In genomic region chr9:60546406-60546805, GRCh38 we compare ENCODE assay signal across 24 cellular contexts.
"Had no signal": no experiment of that assay in that cellular context is flagged by ENCODE, and none has a peak within 500 bp of the region (broad histone marks: within the 10 kb centered on the region; RNA-seq: fewer than 3 reads in every experiment).

No MANE protein-coding gene starts in this region.

- H3K9me3 ChIP-seq: colonic mucosa, neutrophil, prostate gland, uterus had no signal

- FAIRE-seq: endothelial cell of umbilical vein had no signal

- DNase-seq: colonic mucosa; dermis blood vessel endothelial cell; effector memory CD4-positive, alpha-beta T cell; foreskin keratinocyte; left cardiac atrium; lower lobe of right lung; natural killer cell; sigmoid colon; stimulated activated CD4-positive, alpha-beta T cell treated with anti-CD3 and anti-CD28 coated beads, Interleukin-4, amount 100 ng/mL, for 4 hours; stimulated activated naive B cell treated with anti-CD40 and anti-IgM and Interleukin-4, amounts not matched to agents 10 μg/mL and 1 μg/mL and 100 μg/mL, for 72 hours; stimulated activated naive CD8-positive, alpha-beta T cell treated with anti-CD3 and anti-CD28 coated beads, Interleukin-15, amount 100 ng/mL, for 72 hours; transverse colon; uterus had no signal

- H3K36me3 ChIP-seq: colonic mucosa, esophagus muscularis mucosa, gastroesophageal sphincter, heart left ventricle, left lung, lower lobe of right lung, neutrophil, prostate gland, right atrium auricular region, sigmoid colon, suprapubic skin, transverse colon, upper lobe of right lung, uterus had no signal

- H2AFZ ChIP-seq: hepatocyte had no signal

- H3K4me2 ChIP-seq: hepatocyte had no signal

- H3K4me1 ChIP-seq: colonic mucosa, esophagus muscularis mucosa, foreskin keratinocyte, gastroesophageal sphincter, heart left ventricle, left lung, lower lobe of right lung, prostate gland, right atrium auricular region, sigmoid colon, suprapubic skin, transverse colon, upper lobe of right lung, uterus had no signal

- H3K4me3 ChIP-seq: colonic mucosa, esophagus muscularis mucosa, gastroesophageal sphincter, heart left ventricle, hepatocyte, left lung, lower lobe of right lung, prostate gland, right atrium auricular region, sigmoid colon, suprapubic skin, transverse colon, upper lobe of right lung, uterus had no signal

- ATAC-seq: foreskin keratinocyte; gastroesophageal sphincter; heart left ventricle; left cardiac atrium; left lung; natural killer cell; stimulated activated naive B cell treated with anti-CD40 and anti-IgM and Interleukin-4, amounts not matched to agents 10 μg/mL and 1 μg/mL and 100 μg/mL, for 72 hours; stimulated activated naive CD8-positive, alpha-beta T cell treated with anti-CD3 and anti-CD28 coated beads, Interleukin-15, amount 100 ng/mL, for 72 hours; upper lobe of right lung had no signal

- H3K27ac ChIP-seq: colonic mucosa, esophagus muscularis mucosa, foreskin keratinocyte, gastroesophageal sphincter, heart left ventricle, hepatocyte, left lung, lower lobe of right lung, neutrophil, prostate gland, right atrium auricular region, sigmoid colon, suprapubic skin, transverse colon, upper lobe of right lung, uterus had no signal

- H3K27me3 ChIP-seq: colonic mucosa, esophagus muscularis mucosa, foreskin keratinocyte, gastroesophageal sphincter, heart left ventricle, hepatocyte, left lung, neutrophil, right atrium auricular region, sigmoid colon, suprapubic skin, transverse colon, upper lobe of right lung, uterus had no signal

- H3K79me2 ChIP-seq: hepatocyte had no signal
